ENCODE assay signal across 8 cellular contexts in the genomic region with DNA sequence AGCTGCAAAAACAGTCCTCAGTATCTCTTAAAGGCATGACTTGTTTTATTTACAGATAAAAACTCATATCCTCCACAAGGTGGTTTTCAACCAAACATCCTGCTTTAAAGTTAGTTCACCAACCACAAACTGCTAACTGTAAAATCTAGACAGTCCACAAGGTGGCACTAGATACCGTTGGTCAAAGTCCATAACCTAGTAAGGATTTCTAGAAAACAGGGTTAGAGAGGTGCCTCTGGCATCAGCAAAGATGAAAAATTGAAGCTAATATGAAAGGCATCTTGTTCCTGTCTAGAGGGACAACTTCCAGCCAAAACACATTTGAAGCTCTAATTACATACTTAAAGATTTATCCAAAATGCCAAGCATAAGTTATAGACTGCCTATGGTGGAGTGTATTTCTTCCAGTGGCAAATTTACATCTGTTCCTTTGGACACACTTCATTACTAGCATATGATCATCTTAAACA. TPM values are rescaled to one million over a fixed set of nuclear protein-coding genes. Genes with fewer than 3 reads are reported as not detected.
DNase-seq lines count a peak whose midpoint lies in the region; ATAC-seq and TF ChIP-seq lines count a peak whose summit lies in the region.

No MANE protein-coding gene starts in this region.

- H3K27me3 Mint-ChIP-seq in CD14-positive monocyte (ENCODE audit: low read depth in 3 of 3) (peaks cover 2 to 4% (median 2%) of the 10 kb centered on the region in 3 donors), T-helper 17 cell (peaks cover 10% of the 10 kb centered on the region)

- peak; percentile 67 for ATAC-seq in GM18867 (IDR thresholded peaks at IDR 0.05; ENCODE audit: unreplicated experiment)
- peak; percentile 53 for ATAC-seq in HG03060 (IDR thresholded peaks at IDR 0.05; ENCODE audit: low read depth, unreplicated experiment)
- ATAC-seq in T-helper 17 cell = peak; percentile 97
- ATAC-seq in stimulated activated effector memory CD8-positive, alpha-beta T cell treated with anti-CD3 and anti-CD28 coated beads, Interleukin-12 subunit alpha, Interleukin-12 subunit beta, amount 100 ng/mL, for 72 hours = peak; percentile 89

- peak; percentile 86 for TF ChIP-seq CTCF in CD14-positive monocyte (IDR thresholded peaks at IDR 0.05)

- H3K27ac Mint-ChIP-seq in CD14-positive monocyte (no peak overlapping the region), T-helper 17 cell (peak overlapping the region; percentile 60)
- H3K27ac Mint-ChIP-seq in stimulated activated effector memory CD8-positive, alpha-beta T cell treated with anti-CD3 and anti-CD28 coated beads, Interleukin-12 subunit alpha, Interleukin-12 subunit beta, amount 100 ng/mL, for 72 hours = peak overlapping the region; percentile 20

- H3K4me3 Mint-ChIP-seq in CD14-positive monocyte = no peak overlapping the region
- H3K4me3 Mint-ChIP-seq in T-helper 17 cell = peak overlapping the region; percentile 43
- H3K4me3 Mint-ChIP-seq in stimulated activated effector memory CD8-positive, alpha-beta T cell treated with anti-CD3 and anti-CD28 coated beads, Interleukin-12 subunit alpha, Interleukin-12 subunit beta, amount 100 ng/mL, for 72 hours = no peak overlapping the region

- H3K36me3 Mint-ChIP-seq in CD14-positive monocyte (peaks cover 5 to 8% of the 10 kb centered on the region in 2 donors), T-helper 17 cell (ENCODE audit: low read depth) (no peaks in the 10 kb centered on the region)
- H3K36me3 Mint-ChIP-seq in stimulated activated effector memory CD8-positive, alpha-beta T cell treated with anti-CD3 and anti-CD28 coated beads, Interleukin-12 subunit alpha, Interleukin-12 subunit beta, amount 100 ng/mL, for 72 hours = peaks cover 7% of the 10 kb centered on the region

- DNase-seq in CD14-positive monocyte (ENCODE audit: low spot score) = no peak
- peak; percentile 10 for DNase-seq in NCI-H187 treated with DMSO at 0.1 percent for 48 hours (lab: John Stamatoyannopoulos, UW)
- DNase-seq in T-helper 17 cell = peak in 1 of 3 donors; percentile 59
- peak; percentile 77 for DNase-seq in central memory CD4-positive, alpha-beta T cell
- peak; percentile 89 for DNase-seq in left kidney (ENCODE audit: low read depth, low spot score)
- DNase-seq in stimulated activated effector memory CD8-positive, alpha-beta T cell treated with anti-CD3 and anti-CD28 coated beads, Interleukin-12 subunit alpha, Interleukin-12 subunit beta, amount 100 ng/mL, for 72 hours (ENCODE audit: low spot score in 2 of 2) = peak; percentile 70 to 81

- no peaks in the 10 kb centered on the region for H3K9me3 Mint-ChIP-seq in CD14-positive monocyte
- H3K9me3 Mint-ChIP-seq in stimulated activated effector memory CD8-positive, alpha-beta T cell treated with anti-CD3 and anti-CD28 coated beads, Interleukin-12 subunit alpha, Interleukin-12 subunit beta, amount 100 ng/mL, for 72 hours = no peaks in the 10 kb centered on the region

- H3K4me1 Mint-ChIP-seq in CD14-positive monocyte = peaks cover 9% of the 10 kb centered on the region
- H3K4me1 Mint-ChIP-seq in T-helper 17 cell = peaks cover 27% of the 10 kb centered on the region
- peaks cover 16% of the 10 kb centered on the region for H3K4me1 Mint-ChIP-seq in stimulated activated effector memory CD8-positive, alpha-beta T cell treated with anti-CD3 and anti-CD28 coated beads, Interleukin-12 subunit alpha, Interleukin-12 subunit beta, amount 100 ng/mL, for 72 hours

- intact Hi-C loops in CD14-positive monocyte (cut with micrococcal nuclease) = loop anchor here (5.0 to 10.0 kb wide), 2 partner anchors 299 to 302 kb away; no protein-coding TSS in a partner anchor

- H3K9me3 ChIP-seq in T-helper 17 cell (ENCODE audit: control insufficient read depth, low read length, poor library complexity, severe bottlenecking) = no peaks in the 10 kb centered on the region

RNA-seq across cellular contexts. Expression of a gene that starts 56.0 kb away (rescaled TPM):
- 1 to 10 TPM; 7.9 to 9.9 TPM for polyA plus RNA-seq in CD14-positive monocyte
- total RNA-seq in T-helper 17 cell = 10 to 100 TPM; 18.1 to 19.0 TPM

Comparison
In these comparisons a context has a peak if more than half of its experiments do, and no peak if none do; other contexts are left out.
1. H3K27ac Mint-ChIP-seq: peak in T-helper 17 cell (single experiment) and stimulated activated effector memory CD8-positive, alpha-beta T cell treated with anti-CD3 and anti-CD28 coated beads, Interleukin-12 subunit alpha, Interleukin-12 subunit beta, amount 100 ng/mL, for 72 hours (single experiment); none in CD14-positive monocyte (0 of 7).
2. Peak in every context shown above with its lines, with median percentiles within 50 percentile points of each other: ATAC-seq.